Comparison of ENCODE assay signal across 11 cellular contexts in genomic region chr20:47314647-47315338, GRCh38. TPM values are rescaled to one million over a fixed set of nuclear protein-coding genes. Genes with fewer than 3 reads are reported as not detected.
DNase-seq lines count a peak whose midpoint lies in the region; ATAC-seq and TF ChIP-seq lines count a peak whose summit lies in the region.
"Had no signal": no experiment of that assay in that cellular context is flagged by ENCODE, and none has a peak within 500 bp of the region (broad histone marks: within the 10 kb centered on the region; RNA-seq: fewer than 3 reads in every experiment).

No MANE protein-coding gene starts in this region.

- H3K4me3 ChIP-seq in BLaER1 (no peak overlapping the region), gastroesophageal sphincter (no peak overlapping the region), BE2C (ENCODE audit: low read depth, low read length) (no peak overlapping the region)

- ATAC-seq in gastroesophageal sphincter (no peak), HG03095 (IDR thresholded peaks at IDR 0.05; ENCODE audit: unreplicated experiment) (no peak), GM21528 (IDR thresholded peaks at IDR 0.05; ENCODE audit: low FRiP score, unreplicated experiment) (no peak)

- H3K9ac ChIP-seq in BLaER1: no peak overlapping the region

- H3K4me1 ChIP-seq in BLaER1 (peaks cover 79% of the 10 kb centered on the region), gastroesophageal sphincter (peaks cover 20 to 96% (median 45%) of the 10 kb centered on the region in 3 donors), BE2C (peaks cover 10% of the 10 kb centered on the region)

- WGBS in gastroesophageal sphincter (ENCODE audit: low coverage in 1 of 2), 2 donors: 95 to 100% methylated on average over 2 of the region's 3 CpGs

- no peak for TF ChIP-seq POLR2A in gastroesophageal sphincter (IDR thresholded peaks at IDR 0.05)

- H3K36me3 ChIP-seq in BLaER1 (peaks cover 93% of the 10 kb centered on the region), gastroesophageal sphincter (peaks cover 0 to 8% of the 10 kb centered on the region in 2 donors), BE2C (peaks cover 49% of the 10 kb centered on the region)

- 0 out of 2 replicates have a peak overlapping the region, but pooled peaks have one; percentile 14 for H3K27ac ChIP-seq in BLaER1
- peak overlapping the region; percentile 100 for H3K27ac ChIP-seq in RWPE1
- H3K27ac ChIP-seq in gastroesophageal sphincter: peak overlapping the region; percentile 98 to 100 (median 100)

- TF ChIP-seq CTCF in RWPE1 (conservative IDR thresholded peaks at IDR 0.05; ENCODE audit: low read depth): no peak
- no peak for TF ChIP-seq CTCF in gastroesophageal sphincter (IDR thresholded peaks at IDR 0.05)
- no peak for TF ChIP-seq CTCF in BE2C (IDR thresholded peaks at IDR 0.05; ENCODE audit: low read depth, low read length)

- POLR2A ChIA-PET in RWPE1 (lab: Yijun Ruan, JAX; ENCODE audit: low non-redundant PET): interaction anchor here (0.6 kb wide), 1 partner anchor 69 kb away, joined by 4 read pairs; no protein-coding TSS in a partner anchor

- H3K9me3 ChIP-seq in BLaER1: no peaks in the 10 kb centered on the region
- no peaks in the 10 kb centered on the region for H3K9me3 ChIP-seq in gastroesophageal sphincter
- no peaks in the 10 kb centered on the region for H3K9me3 ChIP-seq in BE2C

- peaks cover 100% of the 10 kb centered on the region for H4K20me1 ChIP-seq in BLaER1

- DNase-seq in RWPE1 (ENCODE audit: low spot score) (no peak), posterior vena cava (ENCODE audit: low spot score) (peak; percentile 12), BE2C (no peak), DMS114 treated with DMSO at 0.1 percent for 48 hours (lab: John Stamatoyannopoulos, UW; ENCODE audit: unreplicated experiment) (no peak)
- DNase-seq: NCI-H1048, retina, RPMI8226 had no signal

- no peak for TF ChIP-seq EP300 in gastroesophageal sphincter (IDR thresholded peaks at IDR 0.05)

- H3K4me2 ChIP-seq in BLaER1: peak overlapping the region; percentile 45

- CTCF ChIA-PET in RWPE1 (lab: Yijun Ruan, JAX): interaction anchor here (0.8 kb wide), 1 partner anchor 69 kb away, joined by 3 read pairs; no protein-coding TSS in a partner anchor

- intact Hi-C loops in posterior vena cava (cut with DNase I): loop anchor here in 1 of 2 donors (5.0 kb wide), 3 partner anchors 37 to 68 kb away; partner anchors contain the start of gene ZMYND8

- H3K27me3 ChIP-seq in BLaER1 (no peaks in the 10 kb centered on the region), gastroesophageal sphincter (no peaks in the 10 kb centered on the region), BE2C (no peaks in the 10 kb centered on the region)

RNA-seq across cellular contexts. Expression of gene ZMYND8, which starts 41.7 kb away (rescaled TPM):
- total RNA-seq in gastroesophageal sphincter (10 to 100 TPM; 32.2 to 78.9 (median 54.4) TPM), posterior vena cava (10 to 100 TPM; 28.0 to 29.3 TPM)
- polyA plus RNA-seq in BE2C (2012; ENCODE audit: insufficient read depth, insufficient read length, low read depth): 60.5 TPM

Comparison
In these comparisons a context has a peak if more than half of its experiments do, and no peak if none do; other contexts are left out.
1. H3K27ac ChIP-seq: peak in every context shown above with its lines; median percentile 100 in RWPE1; 100 in gastroesophageal sphincter; 14 in BLaER1.